18 cellular contexts compared by ENCODE assay signal in the genomic region with DNA sequence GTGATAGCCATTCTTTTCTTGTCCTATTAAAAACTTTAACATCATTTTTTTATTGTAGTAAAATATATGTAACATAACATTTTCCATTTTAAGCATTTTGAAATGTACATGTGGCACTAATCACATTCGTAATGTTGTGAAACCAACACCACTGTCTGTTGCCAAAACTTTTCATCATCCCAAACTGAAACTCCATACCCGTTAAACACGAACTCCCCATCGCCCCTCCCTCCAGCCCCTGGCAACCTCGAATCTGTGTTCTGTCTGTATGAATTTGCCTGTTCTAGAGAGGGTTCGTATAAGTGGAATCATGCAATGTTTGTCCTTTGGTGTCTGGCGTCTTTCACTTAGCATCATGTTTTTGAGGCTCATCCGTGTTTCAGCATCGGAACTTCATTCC.
DNase-seq lines count a peak whose midpoint lies in the region; ATAC-seq and TF ChIP-seq lines count a peak whose summit lies in the region.
"Had no signal": no experiment of that assay in that cellular context is flagged by ENCODE, and none has a peak within 500 bp of the region (broad histone marks: within the 10 kb centered on the region; RNA-seq: fewer than 3 reads in every experiment).

No MANE protein-coding gene starts in this region.

- H3K27me3 ChIP-seq in MM.1S (replicated peaks; ENCODE audit: insufficient read depth, low read length), result 0 out of 2 replicates have a peak, but pooled peaks cover 3% of the 10 kb centered on the region

- H3K36me3 ChIP-seq in MM.1S (replicated peaks; ENCODE audit: insufficient read depth, low read length), result no peaks in the 10 kb centered on the region

- H3K4me2 ChIP-seq in MM.1S (ENCODE audit: low read depth, low read length), result no peak overlapping the region
- H3K4me2 ChIP-seq: KMS-11 had no signal

- no peak overlapping the region for H3K27ac ChIP-seq in MM.1S (ENCODE audit: low read length)
- H3K27ac ChIP-seq: KMS-11, parathyroid adenoma had no signal

- TF ChIP-seq CTCF in fibroblast of mammary gland (conservative IDR thresholded peaks at IDR 0.05; ENCODE audit: control insufficient read depth, insufficient read depth, low read depth, low read length), result no peak
- TF ChIP-seq CTCF in MM.1S (IDR thresholded peaks at IDR 0.05; ENCODE audit: low read length), result no peak

- H3K9ac ChIP-seq in MM.1S (ENCODE audit: low read length), result no peak overlapping the region
- H3K9ac ChIP-seq: KMS-11, parathyroid adenoma had no signal

- intact Hi-C loops in left colon (cut with DNase I, micrococcal nuclease), result no loop called here

- H3K4me1 ChIP-seq in MM.1S (ENCODE audit: low read length), result no peaks in the 10 kb centered on the region
- H3K4me1 ChIP-seq: parathyroid adenoma had no signal

- peak overlapping the region; percentile 25 for H3K4me3 ChIP-seq in fibroblast of mammary gland (ENCODE audit: control insufficient read depth, low read depth, low read length)
- H3K4me3 ChIP-seq in MM.1S (ENCODE audit: low read length), result no peak overlapping the region
- H3K4me3 ChIP-seq: lung, skin epidermis had no signal

- H3K79me2 ChIP-seq in MM.1S (ENCODE audit: low read length), result no peaks in the 10 kb centered on the region
- H3K79me2 ChIP-seq: parathyroid adenoma had no signal

- H3K9me3 ChIP-seq in MM.1S (replicated peaks; ENCODE audit: insufficient read depth, low read length), result no peaks in the 10 kb centered on the region

- H4K20me1 ChIP-seq in MM.1S (ENCODE audit: insufficient read depth, low read length), result no peaks in the 10 kb centered on the region

- H3F3A ChIP-seq in MM.1S (ENCODE audit: insufficient read depth, low read length), result no peaks in the 10 kb centered on the region

- no peak for ATAC-seq in GM21515 (IDR thresholded peaks at IDR 0.05; ENCODE audit: unreplicated experiment)
- ATAC-seq in left colon, result no peak
- ATAC-seq: naive thymus-derived CD8-positive, alpha-beta T cell had no signal

- H2AFZ ChIP-seq in MM.1S (ENCODE audit: low read length), result no peak overlapping the region
- H2AFZ ChIP-seq: parathyroid adenoma had no signal

- H3K9me2 ChIP-seq in MM.1S (replicated peaks; ENCODE audit: insufficient read depth, low read length), result no peaks in the 10 kb centered on the region

- DNase-seq in GM04503 (ENCODE audit: low read depth) (peak; percentile 37), RPMI7951 (ENCODE audit: low read depth) (peak; percentile 36), fibroblast of mammary gland (ENCODE audit: low read depth) (peak; percentile 77), stromal cell of bone marrow (ENCODE audit: low read depth) (peak; percentile 51), MM.1S (no peak), left colon (no peak)
- DNase-seq: activated naive CD8-positive, alpha-beta T cell treated with anti-CD3 and anti-CD28 coated beads, Interleukin-2, amount 10 ng/mL, durations not matched to agents 7 days and 5 days; CD4-positive, CD25-positive, alpha-beta regulatory T cell; DMS153; naive thymus-derived CD8-positive, alpha-beta T cell; NCI-H524 treated with DMSO at 0.1 percent for 48 hours; stimulated activated CD4-positive, alpha-beta T cell treated with anti-CD3 and anti-CD28 coated beads, Interleukin-4, amount 100 ng/mL, for 1 hour; T-helper 2 cell had no signal

Comparison
In these comparisons a context has a peak if more than half of its experiments do, and no peak if none do; other contexts are left out.
1. DNase-seq: peak in GM04503 (single experiment), RPMI7951 (single experiment), fibroblast of mammary gland (single experiment) and stromal cell of bone marrow (single experiment); none in MM.1S (single experiment) and left colon (0 of 2).